In the genomic region with DNA sequence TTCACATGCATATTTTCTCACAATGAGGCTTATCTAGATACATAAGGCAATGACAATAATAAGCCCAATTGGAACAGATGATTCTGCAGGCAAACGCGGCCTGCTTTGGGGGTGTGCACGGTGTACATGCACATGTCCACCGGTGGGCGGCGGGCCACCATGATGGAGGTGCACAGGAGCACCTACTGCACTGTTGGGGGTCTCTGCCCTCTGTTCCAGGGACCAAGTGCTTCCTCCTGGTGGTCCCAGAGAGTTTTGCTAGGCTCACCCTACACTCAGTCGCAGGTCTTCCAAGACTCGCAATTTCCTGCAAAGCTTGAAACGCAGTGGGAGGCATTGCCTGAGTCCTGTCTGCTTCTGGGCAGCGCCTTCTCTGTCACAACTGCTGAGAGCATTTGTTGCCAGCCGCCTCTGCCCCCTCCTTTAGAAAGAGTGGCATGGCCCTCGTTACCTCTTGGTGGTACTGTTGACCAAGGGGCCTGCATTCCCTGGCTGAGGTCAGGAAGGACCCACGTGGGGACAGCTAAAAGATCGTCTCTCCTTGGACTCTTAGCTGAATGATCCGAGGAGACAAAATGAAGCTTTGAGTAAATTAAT, we compare ENCODE assay signal across 24 cellular contexts.
"Had no signal": no experiment of that assay in that cellular context is flagged by ENCODE, and none has a peak within 500 bp of the region (broad histone marks: within the 10 kb centered on the region; RNA-seq: fewer than 3 reads in every experiment).

No MANE protein-coding gene starts in this region.

- H3K27ac ChIP-seq: adrenal gland, colonic mucosa, epithelial cell of prostate, heart left ventricle, lower lobe of right lung, prostate gland, WERI-Rb-1 had no signal

- H3K9me3 ChIP-seq: adrenal gland, colonic mucosa, lower lobe of right lung, prostate gland had no signal

- H3K4me1 Mint-ChIP-seq: naive B cell, neural crest cell had no signal

- H3K9me3 Mint-ChIP-seq: activated T-helper 2 cell treated with anti-CD3 and anti-CD28 coated beads, Interferon-gamma antibody, Interleukin-2, Interleukin-4, amounts not matched to agents 10 μg/mL and 5 μg/mL and 100 μg/mL, durations not matched to agents 14 hours and 24 hours and 36 hours had no signal

- ATAC-seq: activated T-cell treated with anti-CD3 and anti-CD28 coated beads, Interleukin-2, amount 50 U/mL, for 4 hours; heart left ventricle; left lobe of liver; lower lobe of right lung had no signal

- DNase-seq: activated CD4-positive, alpha-beta T cell treated with anti-CD3 and anti-CD28 coated beads for 1 hour; activated CD4-positive, alpha-beta T cell treated with anti-CD3 and anti-CD28 coated beads, Interleukin-2, amount 50 U/mL, for 1 hour; activated CD8-positive, alpha-beta memory T cell treated with anti-CD3 and anti-CD28 coated beads, Interleukin-2, amount 50 U/mL, for 4 hours; activated naive CD4-positive, alpha-beta T cell; activated T-cell treated with anti-CD3 and anti-CD28 coated beads, Interleukin-2, amount 50 U/mL, for 4 hours; adrenal gland; colonic mucosa; heart left ventricle; lower lobe of right lung; mesendoderm; naive B cell; stimulated activated CD4-positive, alpha-beta T cell treated with anti-CD3 and anti-CD28 coated beads, Interleukin-1b, Interleukin-23, amount 100 ng/mL, for 48 hours; T-helper 1 cell; trophoblast cell; WERI-Rb-1 had no signal

- H3K36me3 Mint-ChIP-seq: activated naive CD8-positive, alpha-beta T cell; naive B cell had no signal

- H3K4me3 Mint-ChIP-seq: activated naive CD8-positive, alpha-beta T cell; activated T-cell treated with anti-CD3 and anti-CD28 coated beads, Interleukin-2, amount 50 U/mL, for 4 hours; central memory CD8-positive, alpha-beta T cell; naive B cell; neural crest cell had no signal

- H3K27ac Mint-ChIP-seq: activated naive CD8-positive, alpha-beta T cell; activated T-helper 2 cell treated with anti-CD3 and anti-CD28 coated beads, Interferon-gamma antibody, Interleukin-2, Interleukin-4, amounts not matched to agents 10 μg/mL and 5 μg/mL and 100 μg/mL, durations not matched to agents 14 hours and 24 hours and 36 hours had no signal

- H3K36me3 ChIP-seq: adrenal gland, colonic mucosa, heart left ventricle, lower lobe of right lung, prostate gland, WERI-Rb-1 had no signal

- FAIRE-seq: astrocyte, TTC549 had no signal

- H3K4me1 ChIP-seq: adrenal gland, colonic mucosa, heart left ventricle, lower lobe of right lung, prostate gland had no signal

- H3K4me3 ChIP-seq: adrenal gland, colonic mucosa, heart left ventricle, lower lobe of right lung, prostate gland had no signal

- H3K27me3 ChIP-seq: adrenal gland, colonic mucosa had no signal
